Comparison of ENCODE assay signal across 1 cellular context in genomic region chr1:162091681-162092524, GRCh38.
TF ChIP-seq lines count a peak whose summit lies in the region.

No MANE protein-coding gene starts in this region.

TF ChIP-seq in HepG2, 621 proteins besides CTCF, POLR2A, EP300 and RAD21 (continued from another document and continues in another):
- TF ChIP-seq IRF9 (CRISPR knock-in tag; IDR thresholded peaks at IDR 0.05; ENCODE audit: borderline replicate concordance) (no peak), ZNF232 (CRISPR knock-in tag; IDR thresholded peaks at IDR 0.05; ENCODE audit: borderline replicate concordance) (0 out of 2 replicates have a peak, but pooled peaks have one; percentile 36), RERE (CRISPR knock-in tag; IDR thresholded peaks at IDR 0.05; ENCODE audit: low read depth) (peak; percentile 70), MLX (CRISPR knock-in tag; IDR thresholded peaks at IDR 0.05) (peak; percentile 11; the same call in 1 of the 2 replicates), ELF1 (CRISPR knock-in tag; IDR thresholded peaks at IDR 0.05) (0 out of 2 replicates have a peak, but pooled peaks have one; percentile 31), SOX13 (IDR thresholded peaks at IDR 0.05) (peak; percentile 97), SOX13 (CRISPR knock-in tag; conservative IDR thresholded peaks at IDR 0.05 in 1 of 2, IDR thresholded peaks at IDR 0.05 in 1 of 2) (peak in 1 of 2 experiments; percentile 99; a peak in 2 of 4 replicates), DMAP1 (CRISPR knock-in tag; IDR thresholded peaks at IDR 0.05) (peak; percentile 69), SP5 (CRISPR knock-in tag; IDR thresholded peaks at IDR 0.05; ENCODE audit: borderline replicate concordance, low read depth) (0 out of 2 replicates have a peak, but pooled peaks have one; percentile 35), RCOR2 (CRISPR knock-in tag; IDR thresholded peaks at IDR 0.05) (peak; percentile 52; the same call in 1 of the 2 replicates), ARNTL (CRISPR knock-in tag; IDR thresholded peaks at IDR 0.05) (0 out of 2 replicates have a peak, but pooled peaks have one; percentile 54), MEIS2 (CRISPR knock-in tag; IDR thresholded peaks at IDR 0.05) (0 out of 2 replicates have a peak, but pooled peaks have one; percentile 62), HOXD1 (CRISPR knock-in tag; IDR thresholded peaks at IDR 0.05) (0 out of 2 replicates have a peak, but pooled peaks have one; percentile 45), BCL6 (CRISPR knock-in tag; IDR thresholded peaks at IDR 0.05) (peak; percentile 90), ZBTB25 (CRISPR knock-in tag; IDR thresholded peaks at IDR 0.05) (peak; percentile 76), STAT5B (CRISPR knock-in tag; IDR thresholded peaks at IDR 0.05) (no peak), HNRNPLL (IDR thresholded peaks at IDR 0.05; ENCODE audit: low read depth, low read length, poor library complexity, severe bottlenecking) (no peak), THAP11 (CRISPR knock-in tag; IDR thresholded peaks at IDR 0.05) (peak; percentile 36; the same call in 1 of the 2 replicates), ATF4 (CRISPR knock-in tag; IDR thresholded peaks at IDR 0.05) (peak in 1 of 2 experiments; percentile 57; a peak in 1 of 4 replicates), ISL2 (CRISPR knock-in tag; IDR thresholded peaks at IDR 0.05) (peak; percentile 89), CREB1 (IDR thresholded peaks at IDR 0.05) (no peak), CREB1 (CRISPR knock-in tag; IDR thresholded peaks at IDR 0.05) (peak; percentile 70), ZNF549 (CRISPR knock-in tag; IDR thresholded peaks at IDR 0.05) (no peak), EHMT2 (IDR thresholded peaks at IDR 0.05; ENCODE audit: borderline replicate concordance, low read depth, low read length) (peak; percentile 48; the same call in 1 of the 2 replicates), ZNF264 (CRISPR knock-in tag; IDR thresholded peaks at IDR 0.05) (peak; percentile 84; the same call in 1 of the 2 replicates), KMT2A (CRISPR knock-in tag; IDR thresholded peaks at IDR 0.05) (peak; percentile 50; the same call in 1 of the 2 replicates), ZMYM4 (CRISPR knock-in tag; IDR thresholded peaks at IDR 0.05) (peak; percentile 84), ZFX (CRISPR knock-in tag; IDR thresholded peaks at IDR 0.05; ENCODE audit: low read depth) (peak; percentile 32; the same call in 1 of the 2 replicates), MEIS1 (CRISPR knock-in tag; IDR thresholded peaks at IDR 0.05; ENCODE audit: borderline replicate concordance) (peak; percentile 59; the same call in 1 of the 2 replicates), KDM1A (CRISPR knock-in tag; IDR thresholded peaks at IDR 0.05) (peak; percentile 37; the same call in 1 of the 2 replicates), ZNF263 (CRISPR knock-in tag; IDR thresholded peaks at IDR 0.05) (peak; percentile 20; the same call in 1 of the 2 replicates), NR3C1 (CRISPR knock-in tag; IDR thresholded peaks at IDR 0.05) (no peak), ZNF292 (CRISPR knock-in tag; IDR thresholded peaks at IDR 0.05; ENCODE audit: borderline replicate concordance, low read depth) (peak; percentile 94), SALL2 (CRISPR knock-in tag; IDR thresholded peaks at IDR 0.05) (peak; percentile 19; the same call in 1 of the 2 replicates), MEF2D (CRISPR knock-in tag; IDR thresholded peaks at IDR 0.05) (peak; percentile 60; the same call in 1 of the 2 replicates), ZNF605 (CRISPR knock-in tag; IDR thresholded peaks at IDR 0.05) (peak; percentile 64; the same call in 1 of the 2 replicates), KLF16 (CRISPR knock-in tag; IDR thresholded peaks at IDR 0.05) (peak in 1 of 2 experiments; percentile 68; a peak in 1 of 4 replicates), CREM (IDR thresholded peaks at IDR 0.05) (peak; percentile 79), CREM (CRISPR knock-in tag; IDR thresholded peaks at IDR 0.05) (no peak), ZBED4 (CRISPR knock-in tag; IDR thresholded peaks at IDR 0.05; ENCODE audit: borderline replicate concordance) (peak; percentile 42; the same call in 1 of the 2 replicates), CEBPB (IDR thresholded peaks at IDR 0.05; ENCODE audit: borderline replicate concordance, low read depth, low read length) (peak; percentile 77), ZNF761 (CRISPR knock-in tag; conservative IDR thresholded peaks at IDR 0.05) (no peak), GMEB2 (CRISPR knock-in tag; IDR thresholded peaks at IDR 0.05; ENCODE audit: low read depth) (peak; percentile 10; the same call in 1 of the 2 replicates), ZBTB14 (CRISPR knock-in tag; IDR thresholded peaks at IDR 0.05) (no peak), ZNF24 (IDR thresholded peaks at IDR 0.05) (0 out of 2 replicates have a peak, but pooled peaks have one; percentile 41), HINFP (CRISPR knock-in tag; IDR thresholded peaks at IDR 0.05; ENCODE audit: low read depth) (peak; percentile 49; the same call in 1 of the 2 replicates), SNAPC2 (CRISPR knock-in tag; IDR thresholded peaks at IDR 0.05) (peak; percentile 47; the same call in 1 of the 2 replicates), ATF7 (IDR thresholded peaks at IDR 0.05) (no peak), ATF7 (CRISPR knock-in tag; IDR thresholded peaks at IDR 0.05) (peak; percentile 49; the same call in 1 of the 2 replicates)
